10 cellular contexts compared by ENCODE assay signal in genomic region chr17:77916771-77917481, GRCh38. TPM values are rescaled to one million over a fixed set of nuclear protein-coding genes. Genes with fewer than 3 reads are reported as not detected.
DNase-seq lines count a peak whose midpoint lies in the region; ATAC-seq and TF ChIP-seq lines count a peak whose summit lies in the region.
"Had no signal": no experiment of that assay in that cellular context is flagged by ENCODE, and none has a peak within 500 bp of the region (broad histone marks: within the 10 kb centered on the region; RNA-seq: fewer than 3 reads in every experiment).

No MANE protein-coding gene starts in this region.

- ATAC-seq in upper lobe of left lung (ENCODE audit: low FRiP score in 2 of 2): peak; percentile 59 to 82
- no peak for ATAC-seq in HG02763 (IDR thresholded peaks at IDR 0.05; ENCODE audit: unreplicated experiment)

- DNase-seq in activated naive CD8-positive, alpha-beta T cell treated with anti-CD3 and anti-CD28 coated beads for 36 hours: no peak
- DNase-seq in SK-MEL-5 (ENCODE audit: low read depth, low spot score): peak; percentile 41
- DNase-seq in immature natural killer cell: peak; percentile 9 to 18 (median 15)
- DNase-seq in upper lobe of left lung: peak in 1 of 2 donors; percentile 43
- DNase-seq in NCI-H1436 treated with DMSO at 0.1 percent for 48 hours (lab: John Stamatoyannopoulos, UW): no peak
- no peak for DNase-seq in NCI-H446 treated with DMSO at 0.1 percent for 48 hours (lab: John Stamatoyannopoulos, UW)
- DNase-seq: foreskin melanocyte, NCI-H1048 had no signal

- TF ChIP-seq EP300 in upper lobe of left lung (IDR thresholded peaks at IDR 0.05): no peak

- 31 to 34% methylated on average over 13 to 15 of the region's 15 CpGs for WGBS in upper lobe of left lung, 2 donors

- H3K27me3 ChIP-seq in upper lobe of left lung: peaks cover 0 to 4% (median 0%) of the 10 kb centered on the region in 4 donors

- no peak for TF ChIP-seq POLR2A in upper lobe of left lung (IDR thresholded peaks at IDR 0.05)

- H3K9me3 Mint-ChIP-seq in activated naive CD8-positive, alpha-beta T cell (ENCODE audit: low read depth): no peaks in the 10 kb centered on the region
- H3K9me3 Mint-ChIP-seq in activated naive CD8-positive, alpha-beta T cell treated with anti-CD3 and anti-CD28 coated beads for 36 hours: no peaks in the 10 kb centered on the region
- H3K9me3 Mint-ChIP-seq in immature natural killer cell: no peaks in the 10 kb centered on the region

- H3K4me3 ChIP-seq in upper lobe of left lung: no peak overlapping the region

- TF ChIP-seq CTCF in upper lobe of left lung (IDR thresholded peaks at IDR 0.05): no peak

- peaks cover 17% of the 10 kb centered on the region for H3K4me1 Mint-ChIP-seq in activated naive CD8-positive, alpha-beta T cell (ENCODE audit: low read depth)
- peaks cover 15% of the 10 kb centered on the region for H3K4me1 Mint-ChIP-seq in activated naive CD8-positive, alpha-beta T cell treated with anti-CD3 and anti-CD28 coated beads for 36 hours
- peaks cover 13 to 15% of the 10 kb centered on the region in 2 donors for H3K4me1 Mint-ChIP-seq in immature natural killer cell

- no peaks in the 10 kb centered on the region for H3K36me3 Mint-ChIP-seq in activated naive CD8-positive, alpha-beta T cell
- H3K36me3 Mint-ChIP-seq in activated naive CD8-positive, alpha-beta T cell treated with anti-CD3 and anti-CD28 coated beads for 36 hours: no peaks in the 10 kb centered on the region
- H3K36me3 Mint-ChIP-seq in immature natural killer cell: no peaks in the 10 kb centered on the region

- no peak overlapping the region for H3K27ac ChIP-seq in upper lobe of left lung

- peaks cover 0 to 11% (median 5%) of the 10 kb centered on the region in 4 donors for H3K4me1 ChIP-seq in upper lobe of left lung

- peak overlapping the region; percentile 28 for H3K4me3 Mint-ChIP-seq in activated naive CD8-positive, alpha-beta T cell
- H3K4me3 Mint-ChIP-seq in activated naive CD8-positive, alpha-beta T cell treated with anti-CD3 and anti-CD28 coated beads for 36 hours: no peak overlapping the region
- peak overlapping the region; percentile 40 to 69 (median 47) for H3K4me3 Mint-ChIP-seq in immature natural killer cell

- in situ Hi-C loops in SK-MEL-5 (cut with HindIII; ENCODE audit: low pct_unique_long_range_greater_than_20kb, low sequenced_read_pairs): no loop called here

- no peak overlapping the region for H3K27ac Mint-ChIP-seq in activated naive CD8-positive, alpha-beta T cell
- H3K27ac Mint-ChIP-seq in activated naive CD8-positive, alpha-beta T cell treated with anti-CD3 and anti-CD28 coated beads for 36 hours: no peak overlapping the region
- H3K27ac Mint-ChIP-seq in immature natural killer cell: peak overlapping the region in 1 of 6 donors; percentile 45

- H3K9me3 ChIP-seq in upper lobe of left lung: no peaks in the 10 kb centered on the region

- H3K27me3 Mint-ChIP-seq in activated naive CD8-positive, alpha-beta T cell: peaks cover 12% of the 10 kb centered on the region
- H3K27me3 Mint-ChIP-seq in activated naive CD8-positive, alpha-beta T cell treated with anti-CD3 and anti-CD28 coated beads for 36 hours: peaks cover 30% of the 10 kb centered on the region
- H3K27me3 Mint-ChIP-seq in immature natural killer cell (ENCODE audit: low read depth in 3 of 3): peaks cover 14 to 27% (median 18%) of the 10 kb centered on the region in 3 donors

- no peaks in the 10 kb centered on the region for H3K36me3 ChIP-seq in upper lobe of left lung

RNA-seq across cellular contexts. Expression of gene TNRC6C, which starts 41.6 kb away (rescaled TPM):
- 10 to 100 TPM; 16.2 to 19.2 TPM for total RNA-seq in activated naive CD8-positive, alpha-beta T cell treated with anti-CD3 and anti-CD28 coated beads for 36 hours
- 6.9 and 7.5 TPM in 2 replicates for total RNA-seq in SK-MEL-5 (2014; rRNA removed; shearing (Covaris generic))
- 9.5 and 12.5 TPM in 2 replicates for polyA plus RNA-seq in SK-MEL-5 (2015; cell fraction: cytosol; rRNA removed)
- 12.9 and 13.5 TPM in 2 replicates for polyA plus RNA-seq in SK-MEL-5 (2015; cell fraction: nucleus; rRNA removed)
- 1 to 10 TPM in 2 of 3 donors, under 1 TPM in 1; 0.71 to 5.5 (median 4.8) TPM for polyA plus RNA-seq in immature natural killer cell
- total RNA-seq in upper lobe of left lung: 10 to 100 TPM in 4 of 6 donors, 1 to 10 TPM in 2; 8.7 to 38.8 (median 14.7) TPM

Comparison
In these comparisons a context has a peak if more than half of its experiments do, and no peak if none do; other contexts are left out.
1. DNase-seq: peak in SK-MEL-5 (single experiment) and immature natural killer cell (3 of 3); none in activated naive CD8-positive, alpha-beta T cell treated with anti-CD3 and anti-CD28 coated beads for 36 hours (single experiment), NCI-H1436 treated with DMSO at 0.1 percent for 48 hours (single experiment) and NCI-H446 treated with DMSO at 0.1 percent for 48 hours (single experiment).